In genomic region chr20:44635877-44636276, GRCh38 we compare ENCODE assay signal across 20 cellular contexts.
"Had no signal": no experiment of that assay in that cellular context is flagged by ENCODE, and none has a peak within 500 bp of the region (broad histone marks: within the 10 kb centered on the region; RNA-seq: fewer than 3 reads in every experiment).

No MANE protein-coding gene starts in this region.

- H3K27ac ChIP-seq: neutrophil, pancreas, thyroid gland, vagina had no signal

- H3K9me3 Mint-ChIP-seq: neural crest cell had no signal

- H3K27ac Mint-ChIP-seq: mesothelial cell of epicardium had no signal

- ATAC-seq: naive thymus-derived CD4-positive, alpha-beta T cell; pancreas; sciatic nerve had no signal

- H3K4me3 ChIP-seq: dorsolateral prefrontal cortex, pancreas, smooth muscle cell, stomach, thyroid gland, vagina had no signal

- DNase-seq: dorsolateral prefrontal cortex; effector CD4-positive, alpha-beta T cell; head of caudate nucleus; mesenchymal stem cell; naive thymus-derived CD4-positive, alpha-beta T cell; stimulated activated CD4-positive, alpha-beta T cell treated with anti-CD3 and anti-CD28 coated beads, Interleukin-12 subunit alpha, Interleukin-12 subunit beta, amount 100 ng/mL, for 4 hours; stimulated activated CD4-positive, alpha-beta T cell treated with anti-CD3 and anti-CD28 coated beads, Interleukin-1b, Interleukin-23, amount 100 ng/mL, for 48 hours; stimulated activated CD4-positive, alpha-beta T cell treated with anti-CD3 and anti-CD28 coated beads, Interleukin-4, amount 100 ng/mL, for 1 hour; stimulated activated CD8-positive, alpha-beta memory T cell treated with anti-CD3 and anti-CD28 coated beads, Interleukin-4, amount 100 ng/mL, for 48 hours; stimulated activated naive CD4-positive, alpha-beta T cell treated with Interleukin-2 at 50 U/mL for 16 hours; stomach; thyroid gland; trophoblast cell had no signal

- H3K36me3 ChIP-seq: neutrophil, pancreas, thyroid gland, vagina had no signal

- H3K4me1 ChIP-seq: thyroid gland had no signal

- H3K27me3 ChIP-seq: dorsolateral prefrontal cortex, neutrophil, pancreas, stomach, thyroid gland, vagina had no signal

- H3K27me3 Mint-ChIP-seq: naive thymus-derived CD4-positive, alpha-beta T cell had no signal

- H3K4me3 Mint-ChIP-seq: mesothelial cell of epicardium; naive thymus-derived CD4-positive, alpha-beta T cell; neural crest cell had no signal

- H3K9me3 ChIP-seq: neutrophil, pancreas, stomach, thyroid gland, vagina had no signal
